Comparison of ENCODE assay signal across 17 cellular contexts in genomic region chr11:111348147-111348546, GRCh38. TPM values are rescaled to one million over a fixed set of nuclear protein-coding genes. Genes with fewer than 3 reads are reported as not detected.
DNase-seq lines count a peak whose midpoint lies in the region; ATAC-seq, FAIRE-seq and TF ChIP-seq lines count a peak whose summit lies in the region.
"Had no signal": no experiment of that assay in that cellular context is flagged by ENCODE, and none has a peak within 500 bp of the region (broad histone marks: within the 10 kb centered on the region; RNA-seq: fewer than 3 reads in every experiment).

No MANE protein-coding gene starts in this region.

- H3K4me3 Mint-ChIP-seq in WTC11, result no peak overlapping the region
- H3K4me3 Mint-ChIP-seq: CD4-positive, alpha-beta memory T cell; HFFc6 had no signal

- no peak for TF ChIP-seq POLR2A in heart left ventricle (IDR thresholded peaks at IDR 0.05)

- H3K4me1 Mint-ChIP-seq in WTC11, result 0 out of 2 replicates have a peak, but pooled peaks cover 2% of the 10 kb centered on the region
- H3K4me1 Mint-ChIP-seq: CD4-positive, alpha-beta memory T cell had no signal

- no peak for TF ChIP-seq CTCF in left ventricle myocardium inferior (IDR thresholded peaks at IDR 0.05; ENCODE audit: borderline replicate concordance)
- no peak for TF ChIP-seq CTCF in heart left ventricle (IDR thresholded peaks at IDR 0.05)
- TF ChIP-seq CTCF in WTC11 (IDR thresholded peaks at IDR 0.05), result no peak
- no peak for TF ChIP-seq CTCF in smooth muscle cell (IDR thresholded peaks at IDR 0.05; ENCODE audit: borderline replicate concordance, insufficient read depth, poor library complexity, severe bottlenecking)

- POLR2A ChIA-PET in WTC11 (lab: Charles Lee), result no interaction called here

- H3K79me2 ChIP-seq in smooth muscle cell (ENCODE audit: low read depth), result no peaks in the 10 kb centered on the region

- no peak overlapping the region for H2AFZ ChIP-seq in smooth muscle cell (ENCODE audit: low read depth)

- H3K4me1 ChIP-seq in left ventricle myocardium inferior (peaks cover 5% of the 10 kb centered on the region), heart left ventricle (peaks cover 0 to 9% (median 0%) of the 10 kb centered on the region in 12 donors), smooth muscle cell (ENCODE audit: low read depth) (no peaks in the 10 kb centered on the region)
- H3K4me1 ChIP-seq: BE2C had no signal

- no peaks in the 10 kb centered on the region for H3K9me3 Mint-ChIP-seq in WTC11
- H3K9me3 Mint-ChIP-seq: HFFc6 had no signal

- H3K27ac Mint-ChIP-seq in WTC11, result no peak overlapping the region
- H3K27ac Mint-ChIP-seq: CD4-positive, alpha-beta memory T cell; HFFc6 had no signal

- H3K4me3 ChIP-seq in left ventricle myocardium inferior (no peak overlapping the region), heart left ventricle (no peak overlapping the region), smooth muscle cell (no peak overlapping the region)

- no peaks in the 10 kb centered on the region for H4K20me1 ChIP-seq in smooth muscle cell (ENCODE audit: low read depth)

- H3K36me3 Mint-ChIP-seq in WTC11, result no peaks in the 10 kb centered on the region
- H3K36me3 Mint-ChIP-seq: CD4-positive, alpha-beta memory T cell had no signal

- H3K9ac ChIP-seq in smooth muscle cell (ENCODE audit: low read depth), result no peak overlapping the region

- H3K4me2 ChIP-seq in smooth muscle cell, result peak overlapping the region; percentile 0

- ATAC-seq in heart left ventricle, result no peak
- ATAC-seq in WTC11, result no peak

- no peaks in the 10 kb centered on the region for H3F3A ChIP-seq in smooth muscle cell (ENCODE audit: low read depth)

- H3K27ac ChIP-seq in left ventricle myocardium inferior (replicated peaks), result peak overlapping the region; percentile 46
- peak overlapping the region in 3 of 12 donors; percentile 15 to 77 (median 28) for H3K27ac ChIP-seq in heart left ventricle
- H3K27ac ChIP-seq in smooth muscle cell (ENCODE audit: low read depth), result no peak overlapping the region
- H3K27ac ChIP-seq: 22Rv1, C4-2B had no signal

- H3K36me3 ChIP-seq in left ventricle myocardium inferior (no peaks in the 10 kb centered on the region), heart left ventricle (no peaks in the 10 kb centered on the region), smooth muscle cell (ENCODE audit: low read depth) (no peaks in the 10 kb centered on the region)
- H3K36me3 ChIP-seq: BE2C had no signal

- no peaks in the 10 kb centered on the region for H3K9me3 ChIP-seq in left ventricle myocardium inferior (replicated peaks)
- no peaks in the 10 kb centered on the region for H3K9me3 ChIP-seq in heart left ventricle
- no peaks in the 10 kb centered on the region for H3K9me3 ChIP-seq in smooth muscle cell (replicated peaks; ENCODE audit: low read depth)
- H3K9me3 ChIP-seq: BE2C had no signal

- H3K27me3 Mint-ChIP-seq in WTC11 (ENCODE audit: low read depth), result no peaks in the 10 kb centered on the region

- 63 to 79% (median 78%) methylated on average over 3 of the region's 3 CpGs for WGBS in heart left ventricle, 4 donors
- whole genome bisulfite sequencing in smooth muscle cell (ENCODE audit: low lambda C conversion rate), result 72% methylated on average over 3 of the region's 3 CpGs

- DNase-seq in left ventricle myocardium inferior (no peak), heart left ventricle (no peak), WTC11 (ENCODE audit: low spot score) (no peak), smooth muscle cell (lab: John Stamatoyannopoulos, UW; ENCODE audit: unreplicated experiment) (no peak), hippocampal formation (lab: John Stamatoyannopoulos, UW) (no peak), midbrain (lab: John Stamatoyannopoulos, UW) (no peak)
- DNase-seq in stimulated activated CD8-positive, alpha-beta memory T cell treated with anti-CD3 and anti-CD28 coated beads, Interleukin-4, amount 100 ng/mL, for 48 hours, result no peak
- DNase-seq: BE2C; CD4-positive, alpha-beta memory T cell; DMS153; DMS79 treated with DMSO at 0.1 percent for 48 hours; GF-D8 had no signal

- intact Hi-C loops in left ventricle myocardium inferior (cut with micrococcal nuclease), result no loop called here
- intact Hi-C loops in heart left ventricle (cut with DNase I), result no loop called here

- H3K27me3 ChIP-seq in left ventricle myocardium inferior (ENCODE audit: low read depth) (no peaks in the 10 kb centered on the region), heart left ventricle (peaks cover 0 to 4% (median 0%) of the 10 kb centered on the region in 9 donors), smooth muscle cell (ENCODE audit: low read depth) (no peaks in the 10 kb centered on the region)

- FAIRE-seq in islet of Langerhans (lab: Jason Lieb, UNC), result peak; percentile 65

- CTCF ChIA-PET in WTC11 (lab: Charles Lee), result no interaction called here

TF ChIP-seq in WTC11, 78 proteins besides CTCF, POLR2A, EP300 and RAD21:
- TF ChIP-seq ZNF317 (CRISPR knock-in tag; IDR thresholded peaks at IDR 0.05; ENCODE audit: borderline replicate concordance, low read depth), result no peak
- TF ChIP-seq ZNF532 (CRISPR knock-in tag; IDR thresholded peaks at IDR 0.05; ENCODE audit: borderline replicate concordance), result no peak
- no peak for TF ChIP-seq NFE2L1 (CRISPR knock-in tag; IDR thresholded peaks at IDR 0.05)
- peak; percentile 98 for TF ChIP-seq HMGA2 (CRISPR knock-in tag; IDR thresholded peaks at IDR 0.05)
- TF ChIP-seq NFYB (CRISPR knock-in tag; conservative IDR thresholded peaks at IDR 0.05; ENCODE audit: low read depth), result no peak
TF ChIP-seq in WTC11: peak in this region for 1.

RNA-seq across cellular contexts. Expression of gene POU2AF1, which starts 30.9 kb away (rescaled TPM):
- total RNA-seq in left ventricle myocardium inferior (0.05 TPM), heart left ventricle (1 to 10 TPM in 1 of 9 donors, under 1 TPM in 2, not detected in 6; 0.20 to 1.3 (median 0.28) TPM), WTC11 (2021) (0.07 to 0.27 TPM (median 0.22 TPM) in 3 replicates), smooth muscle cell (0.13 TPM in 1 of 2 replicates, not detected in the other)
- polyA plus RNA-seq in heart left ventricle (under 1 TPM in 1 of 2 donors, not detected in 1; 0.07 TPM), smooth muscle cell (not detected in 2 replicates)
- total RNA-seq: H4, HFFc6 had no signal

RNA-seq across cellular contexts. Expression of gene POU2AF3, which starts 49.8 kb away (rescaled TPM):
- 0.38 TPM for total RNA-seq in left ventricle myocardium inferior
- total RNA-seq in heart left ventricle, result 1 to 10 TPM in 1 of 9 donors, under 1 TPM in 3, not detected in 5; 0.38 to 2.1 (median 0.69) TPM
- polyA plus RNA-seq in heart left ventricle, result under 1 TPM; 0.15 to 0.57 TPM
- total RNA-seq in WTC11 (2021), result 2.7 to 3.0 TPM (median 3.0 TPM) in 3 replicates
- total RNA-seq in smooth muscle cell, result not detected in 2 replicates
- 0.43 TPM in 1 of 2 replicates, not detected in the other for polyA plus RNA-seq in smooth muscle cell
- total RNA-seq: CD4-positive, alpha-beta memory T cell; H4; HFFc6 had no signal
- polyA plus RNA-seq: CD4-positive, alpha-beta memory T cell had no signal
